Comparison of ENCODE assay signal across 28 cellular contexts in the genomic region with DNA sequence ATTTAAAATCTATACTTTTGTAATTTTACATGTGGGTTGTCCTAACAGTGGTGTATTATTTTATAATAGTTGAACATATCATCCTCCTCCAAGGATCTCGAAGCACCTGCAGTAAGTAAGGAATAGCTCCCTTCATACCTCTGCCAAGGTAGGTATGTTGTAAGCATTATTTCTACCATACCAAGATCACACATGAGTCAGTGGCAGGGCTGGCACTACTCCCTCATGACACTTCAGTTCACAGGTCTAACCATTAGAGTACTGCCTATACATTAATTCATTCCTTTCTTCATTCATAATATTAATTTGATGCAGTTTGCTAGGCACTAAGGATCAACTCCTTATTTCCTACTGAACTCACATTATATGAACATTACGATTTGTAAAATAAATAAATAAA. TPM values are rescaled to one million over a fixed set of nuclear protein-coding genes. Genes with fewer than 3 reads are reported as not detected.
DNase-seq lines count a peak whose midpoint lies in the region; ATAC-seq and TF ChIP-seq lines count a peak whose summit lies in the region.
"Had no signal": no experiment of that assay in that cellular context is flagged by ENCODE, and none has a peak within 500 bp of the region (broad histone marks: within the 10 kb centered on the region; RNA-seq: fewer than 3 reads in every experiment).

No MANE protein-coding gene starts in this region.

- peaks cover 4% of the 10 kb centered on the region for H3K9me3 ChIP-seq in CD4-positive, alpha-beta T cell (ENCODE audit: control insufficient read depth, low read length)
- H3K9me3 ChIP-seq: gastroesophageal sphincter, lower lobe of right lung, neutrophil, prostate gland, right lobe of liver, spleen, stomach had no signal

- no peak overlapping the region for H3K27ac ChIP-seq in CD4-positive, alpha-beta T cell (ENCODE audit: low read depth, low read length)
- H3K27ac ChIP-seq in RWPE1 (peak overlapping the region; percentile 98), epithelial cell of prostate (peak overlapping the region; percentile 99)
- H3K27ac ChIP-seq: ascending aorta, gastroesophageal sphincter, lower lobe of right lung, neutrophil, prostate gland, spleen, stomach had no signal

- no peaks in the 10 kb centered on the region for H3K27me3 ChIP-seq in CD4-positive, alpha-beta T cell (ENCODE audit: control insufficient read depth, insufficient read depth, low read length)
- H3K27me3 ChIP-seq: ascending aorta, gastroesophageal sphincter, hepatocyte, right lobe of liver, spleen, stomach had no signal

- peak overlapping the region; percentile 45 for H3K4me3 Mint-ChIP-seq in CD4-positive, alpha-beta T cell

- H3K4me3 ChIP-seq in GM08714 (ENCODE audit: low read length) = peak overlapping the region; percentile 37; the same call in 1 of the 2 replicates
- no peak overlapping the region for H3K4me3 ChIP-seq in foreskin fibroblast (ENCODE audit: low read depth in 1 of 2, low read length in 2 of 2)
- H3K4me3 ChIP-seq: ascending aorta, gastroesophageal sphincter, hepatocyte, lower lobe of right lung, prostate gland, right lobe of liver, spleen, stomach had no signal

- intact Hi-C loops in CD4-positive, alpha-beta T cell (cut with DNase I, micrococcal nuclease) = loop anchor here (5.0 to 10.0 kb wide), 3 partner anchors 259 to 939 kb away; a partner anchor contains a TSS

- ATAC-seq in CD4-positive, alpha-beta T cell (ENCODE audit: poor library complexity) = no peak
- ATAC-seq: effector memory CD8-positive, alpha-beta T cell; gastroesophageal sphincter; HepG2; lower lobe of right lung; naive thymus-derived CD4-positive, alpha-beta T cell; right lobe of liver; SK-N-SH treated with all-trans-retinoic acid at 6 μM for 48 hours had no signal

- TF ChIP-seq CTCF in CD4-positive, alpha-beta T cell (IDR thresholded peaks at IDR 0.05) = no peak
- TF ChIP-seq CTCF in RWPE1 (conservative IDR thresholded peaks at IDR 0.05; ENCODE audit: low read depth) (no peak), foreskin fibroblast (IDR thresholded peaks at IDR 0.05; ENCODE audit: low read depth, low read length) (no peak), GM10266 (IDR thresholded peaks at IDR 0.05; ENCODE audit: control insufficient read depth, insufficient read depth, low read depth, missing control alignments) (no peak)

- H3K4me1 Mint-ChIP-seq in CD4-positive, alpha-beta T cell (ENCODE audit: low read depth) = peaks cover 38% of the 10 kb centered on the region

- CTCF ChIA-PET in CD4-positive, alpha-beta T cell (lab: Charles Lee) = interaction anchor here (0.6 kb wide), 1 partner anchor 1830 kb away, joined by 3 read pairs; a partner anchor contains a TSS
- CTCF ChIA-PET in RWPE1 (lab: Yijun Ruan, JAX) = interaction anchor here (0.7 kb wide), 1 partner anchor 38 kb away, joined by 4 read pairs; no protein-coding TSS in a partner anchor

- H3K27ac Mint-ChIP-seq in CD4-positive, alpha-beta T cell = no peak overlapping the region

- DNase-seq in CD4-positive, alpha-beta T cell = no peak
- peak; percentile 24 for DNase-seq in RWPE1 (ENCODE audit: low spot score)
- no peak for DNase-seq in epithelial cell of prostate (ENCODE audit: low read depth, low spot score)
- no peak for DNase-seq in activated effector memory CD4-positive, alpha-beta T cell treated with anti-CD3 and anti-CD28 coated beads, Interleukin-2, amount 50 U/mL, for 16 hours
- DNase-seq in foreskin fibroblast = no peak
- DNase-seq in GM10266 (ENCODE audit: extremely low spot score) = no peak
- DNase-seq: activated CD4-positive, alpha-beta T cell treated with anti-CD3 and anti-CD28 coated beads for 4 hours; activated CD8-positive, alpha-beta memory T cell treated with anti-CD3 and anti-CD28 coated beads for 24 hours; activated T-cell treated with anti-CD3 and anti-CD28 coated beads for 4 hours; effector memory CD8-positive, alpha-beta T cell; GDM1; Kasumi-1; lower lobe of right lung; naive thymus-derived CD4-positive, alpha-beta T cell; NCI-H1092; NCI-H187; NCI-H82; right lobe of liver; spleen; stomach had no signal

- POLR2A ChIA-PET in CD4-positive, alpha-beta T cell (lab: Charles Lee) = no interaction called here
- POLR2A ChIA-PET in RWPE1 (lab: Yijun Ruan, JAX; ENCODE audit: low non-redundant PET) = no interaction called here

- H3K9me3 Mint-ChIP-seq in CD4-positive, alpha-beta T cell = no peaks in the 10 kb centered on the region
- H3K9me3 Mint-ChIP-seq: effector memory CD8-positive, alpha-beta T cell had no signal

- no peaks in the 10 kb centered on the region for H3K27me3 Mint-ChIP-seq in CD4-positive, alpha-beta T cell
- H3K27me3 Mint-ChIP-seq: effector memory CD8-positive, alpha-beta T cell; naive thymus-derived CD4-positive, alpha-beta T cell had no signal

- H3K36me3 Mint-ChIP-seq in CD4-positive, alpha-beta T cell (ENCODE audit: low read depth) = peaks cover 18% of the 10 kb centered on the region

RNA-seq across cellular contexts. Expression of a gene that starts 11.9 kb away (rescaled TPM):
- total RNA-seq in CD4-positive, alpha-beta T cell = 1 to 10 TPM in 1 of 2 experiments, under 1 TPM in 1; 0.77 to 1.0 TPM
- total RNA-seq: ascending aorta had no signal
